ENCODE assay signal across 8 cellular contexts in the genomic region with DNA sequence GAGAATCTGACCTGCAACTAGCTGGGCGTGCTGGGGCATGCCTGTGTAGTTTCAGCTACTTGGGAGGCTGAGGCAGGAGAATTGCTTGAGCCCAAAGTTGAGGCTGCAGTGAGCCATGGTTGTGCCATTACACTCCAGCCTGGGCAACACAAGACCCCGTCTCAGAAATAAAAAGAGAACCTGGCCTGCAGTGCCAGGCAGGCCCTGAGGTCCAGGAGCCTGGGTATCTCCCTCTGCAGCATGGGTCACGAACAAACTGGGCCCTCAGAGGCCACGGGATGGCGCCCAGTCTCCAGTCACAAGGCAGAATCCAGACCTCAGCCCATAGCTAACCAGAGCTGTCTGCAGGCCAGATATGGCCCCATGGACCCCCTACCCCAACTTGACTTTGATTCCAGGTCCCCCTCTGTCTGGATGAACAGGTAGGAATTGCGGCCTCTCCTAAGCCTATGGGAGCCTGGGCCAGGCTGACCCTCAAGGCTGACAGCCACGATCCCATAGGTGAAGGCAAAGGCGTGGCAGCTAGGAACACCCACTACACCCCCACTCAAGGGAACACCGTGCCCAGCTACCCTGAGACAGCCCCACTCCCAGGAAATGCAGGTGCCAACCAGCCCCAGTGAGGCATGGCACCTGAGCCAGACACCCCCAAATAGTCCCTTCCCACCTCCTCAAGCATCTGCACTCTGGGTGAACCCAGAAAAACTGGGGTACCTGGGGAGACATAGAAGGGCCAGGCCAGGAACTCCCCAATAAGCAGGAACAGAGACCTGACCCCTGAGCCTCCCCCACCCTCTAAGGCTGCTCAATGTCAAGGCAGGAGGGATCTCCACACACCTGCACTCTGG. TPM values are rescaled to one million over a fixed set of nuclear protein-coding genes. Genes with fewer than 3 reads are reported as not detected.
DNase-seq lines count a peak whose midpoint lies in the region; ATAC-seq and TF ChIP-seq lines count a peak whose summit lies in the region.

No MANE protein-coding gene starts in this region.

- 57 to 58% methylated on average over 4 to 8 of the region's 9 CpGs for WGBS in body of pancreas, 2 donors

- no peaks in the 10 kb centered on the region for H3K27me3 ChIP-seq in body of pancreas

- no peak for ATAC-seq in body of pancreas
- no peak for ATAC-seq in stimulated activated effector memory CD8-positive, alpha-beta T cell treated with anti-CD3 and anti-CD28 coated beads, Interleukin-12 subunit alpha, Interleukin-12 subunit beta, amount 100 ng/mL, for 72 hours

- intact Hi-C loops in body of pancreas (cut with DNase I) (no loop called here), posterior vena cava (cut with DNase I) (no loop called here)

- peak in 1 of 7 experiments; percentile 15 for TF ChIP-seq CTCF in body of pancreas (IDR thresholded peaks at IDR 0.05)

- no peak overlapping the region for H3K4me3 ChIP-seq in body of pancreas

- H3K36me3 Mint-ChIP-seq in stimulated activated effector memory CD8-positive, alpha-beta T cell treated with anti-CD3 and anti-CD28 coated beads, Interleukin-12 subunit alpha, Interleukin-12 subunit beta, amount 100 ng/mL, for 72 hours = peaks cover 95% of the 10 kb centered on the region

- H3K9me3 ChIP-seq in body of pancreas = no peaks in the 10 kb centered on the region

- peaks cover 54% of the 10 kb centered on the region for H3K4me1 Mint-ChIP-seq in stimulated activated effector memory CD8-positive, alpha-beta T cell treated with anti-CD3 and anti-CD28 coated beads, Interleukin-12 subunit alpha, Interleukin-12 subunit beta, amount 100 ng/mL, for 72 hours

- peak overlapping the region; percentile 96 for H3K4me3 Mint-ChIP-seq in stimulated activated effector memory CD8-positive, alpha-beta T cell treated with anti-CD3 and anti-CD28 coated beads, Interleukin-12 subunit alpha, Interleukin-12 subunit beta, amount 100 ng/mL, for 72 hours

- H3K27ac Mint-ChIP-seq in stimulated activated effector memory CD8-positive, alpha-beta T cell treated with anti-CD3 and anti-CD28 coated beads, Interleukin-12 subunit alpha, Interleukin-12 subunit beta, amount 100 ng/mL, for 72 hours = peak overlapping the region; percentile 99

- peaks cover 34% of the 10 kb centered on the region for H3K4me1 ChIP-seq in body of pancreas

- peak; percentile 57 for DNase-seq in NCI-H2171 treated with DMSO at 0.1 percent for 48 hours (lab: John Stamatoyannopoulos, UW)
- no peak for DNase-seq in NCI-H2171 (lab: John Stamatoyannopoulos, UW)
- peak; percentile 34 for DNase-seq in RPMI8226
- peak in 3 of 4 donors; percentile 35 to 56 (median 44) for DNase-seq in body of pancreas
- DNase-seq in kidney tubule cell (ENCODE audit: low spot score) = peak; percentile 29
- DNase-seq in stimulated activated effector memory CD8-positive, alpha-beta T cell treated with anti-CD3 and anti-CD28 coated beads, Interleukin-12 subunit alpha, Interleukin-12 subunit beta, amount 100 ng/mL, for 72 hours (ENCODE audit: low spot score in 2 of 2) = peak in 1 of 2 donors; percentile 67
- no peak for DNase-seq in posterior vena cava (ENCODE audit: low spot score)
- no peak for DNase-seq in cerebellum (ENCODE audit: low spot score)

- H3K9me3 Mint-ChIP-seq in stimulated activated effector memory CD8-positive, alpha-beta T cell treated with anti-CD3 and anti-CD28 coated beads, Interleukin-12 subunit alpha, Interleukin-12 subunit beta, amount 100 ng/mL, for 72 hours = no peaks in the 10 kb centered on the region

- H3K36me3 ChIP-seq in body of pancreas (replicated peaks in 1 of 2; ENCODE audit: insufficient read depth in 1 of 2, low read depth in 2 of 2) = peaks cover 14 to 21% of the 10 kb centered on the region in 2 donors

- H3K27ac ChIP-seq in body of pancreas = peak overlapping the region in 3 of 4 donors; percentile 49 to 100 (median 49)

- peak; percentile 27 to 54 (median 33) for TF ChIP-seq POLR2A in body of pancreas (IDR thresholded peaks at IDR 0.05)

RNA-seq across cellular contexts. Expression of gene ACTB, which starts 4.0 kb away (rescaled TPM):
- total RNA-seq in body of pancreas (1,000 to 10,000 TPM; 1,033 to 1,984 TPM), posterior vena cava (over 10,000 TPM in 1 of 2 donors, 1,000 to 10,000 TPM in 1; 9,373 to 10,305 TPM), cerebellum (1,194 TPM)

RNA-seq across cellular contexts. Expression of gene FBXL18, which starts 12.8 kb away (rescaled TPM):
- 10 to 100 TPM in 1 of 2 donors, 1 to 10 TPM in 1; 5.2 to 11.5 TPM for total RNA-seq in body of pancreas
- 1 to 10 TPM; 6.9 to 8.0 TPM for total RNA-seq in posterior vena cava
- total RNA-seq in cerebellum = 7.5 TPM

Comparison
In these comparisons a context has a peak if more than half of its experiments do, and no peak if none do; other contexts are left out.
1. DNase-seq: peak in NCI-H2171 treated with DMSO at 0.1 percent for 48 hours (single experiment), RPMI8226 (single experiment), body of pancreas (3 of 4) and kidney tubule cell (single experiment); none in NCI-H2171 (single experiment), posterior vena cava (single experiment) and cerebellum (single experiment).